25 cellular contexts compared by ENCODE assay signal in genomic region chr13:92535222-92536006, GRCh38.
"Had no signal": no experiment of that assay in that cellular context is flagged by ENCODE, and none has a peak within 500 bp of the region (broad histone marks: within the 10 kb centered on the region; RNA-seq: fewer than 3 reads in every experiment).

No MANE protein-coding gene starts in this region.

- ATAC-seq: esophagus mucosa, gastroesophageal sphincter, heart left ventricle, left cardiac atrium, left lung, left ventricle myocardium superior, lower lobe of right lung, mucosa of descending colon had no signal

- H3K27ac ChIP-seq: coronary artery, dorsolateral prefrontal cortex, epithelial cell of prostate, esophagus squamous epithelium, gastroesophageal sphincter, heart left ventricle, hepatocyte, left lung, lower lobe of right lung had no signal

- H3K79me2 ChIP-seq: hepatocyte had no signal

- H3K27me3 ChIP-seq: dorsolateral prefrontal cortex, esophagus squamous epithelium, gastroesophageal sphincter, heart left ventricle, hepatocyte, left lung had no signal

- H3K4me3 ChIP-seq: coronary artery, dorsolateral prefrontal cortex, esophagus squamous epithelium, gastroesophageal sphincter, heart left ventricle, hepatocyte, left lung, lower lobe of right lung, mucosa of descending colon had no signal

- H3K36me3 ChIP-seq: esophagus squamous epithelium, gastroesophageal sphincter, heart left ventricle, left lung, lower lobe of right lung had no signal

- H3K9me3 ChIP-seq: esophagus squamous epithelium, gastroesophageal sphincter, heart left ventricle, lower lobe of right lung, mucosa of descending colon had no signal

- H3K4me1 ChIP-seq: esophagus squamous epithelium, gastroesophageal sphincter, heart left ventricle, left lung, lower lobe of right lung had no signal

- H2AFZ ChIP-seq: hepatocyte had no signal

- FAIRE-seq: colon, endometrium, frontal cortex had no signal

- DNase-seq: dermis blood vessel endothelial cell; dorsolateral prefrontal cortex; effector CD4-positive, alpha-beta T cell; effector memory CD4-positive, alpha-beta T cell; erythroblast; esophagus squamous epithelium; foreskin fibroblast; heart left ventricle; hypothalamus; immature natural killer cell; islet precursor cell; left cardiac atrium; left lung; left ventricle myocardium superior; lower lobe of right lung; mesenchymal stem cell; mucosa of descending colon had no signal

- H3K4me2 ChIP-seq: hepatocyte had no signal
